Comparison of ENCODE assay signal across 9 cellular contexts in the genomic region with DNA sequence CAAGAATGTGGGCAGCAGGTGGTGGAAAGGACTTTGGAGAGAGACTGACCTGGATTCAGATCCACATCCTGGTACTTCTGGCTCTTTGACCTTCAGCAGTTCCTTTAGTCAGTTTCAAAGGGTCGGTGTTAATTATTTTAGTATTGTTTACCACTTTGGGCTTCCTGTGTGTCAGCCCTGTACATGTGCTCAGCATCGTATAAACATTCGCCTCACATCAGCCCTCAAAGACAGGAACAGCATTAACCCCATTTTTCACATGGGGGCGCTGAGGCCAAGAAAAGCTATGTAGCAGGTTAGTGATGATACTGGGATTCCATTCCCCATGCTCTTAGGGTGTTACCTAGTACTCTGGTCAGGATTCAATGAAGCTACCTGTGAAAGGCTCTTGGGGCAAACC.
DNase-seq lines count a peak whose midpoint lies in the region; ATAC-seq and TF ChIP-seq lines count a peak whose summit lies in the region.
"Had no signal": no experiment of that assay in that cellular context is flagged by ENCODE, and none has a peak within 500 bp of the region (broad histone marks: within the 10 kb centered on the region; RNA-seq: fewer than 3 reads in every experiment).

No MANE protein-coding gene starts in this region.

- no peak overlapping the region for H3K4me3 Mint-ChIP-seq in activated CD8-positive, alpha-beta memory T cell treated with anti-CD3 and anti-CD28 coated beads, Interleukin-2, amount 10 ng/mL, durations not matched to agents 7 days and 5 days
- H3K4me3 Mint-ChIP-seq in endodermal cell: no peak overlapping the region

- H3K79me2 ChIP-seq in OCI-LY7 (ENCODE audit: insufficient read depth, low read depth, low read length): no peaks in the 10 kb centered on the region

- peaks cover 20% of the 10 kb centered on the region for H3K36me3 Mint-ChIP-seq in activated CD8-positive, alpha-beta memory T cell treated with anti-CD3 and anti-CD28 coated beads, Interleukin-2, amount 10 ng/mL, durations not matched to agents 7 days and 5 days
- peaks cover 39% of the 10 kb centered on the region for H3K36me3 Mint-ChIP-seq in endodermal cell (ENCODE audit: low read depth)

- no peaks in the 10 kb centered on the region for H3K9me3 ChIP-seq in OCI-LY7 (ENCODE audit: low read length)
- H3K9me3 ChIP-seq in endodermal cell (ENCODE audit: control insufficient read depth, low read length): no peaks in the 10 kb centered on the region

- no peaks in the 10 kb centered on the region for H3K27me3 Mint-ChIP-seq in activated CD8-positive, alpha-beta memory T cell treated with anti-CD3 and anti-CD28 coated beads, Interleukin-2, amount 10 ng/mL, durations not matched to agents 7 days and 5 days
- H3K27me3 Mint-ChIP-seq in endodermal cell (ENCODE audit: insufficient read depth): no peaks in the 10 kb centered on the region

- H3K4me2 ChIP-seq in OCI-LY7 (ENCODE audit: low read length): no peak overlapping the region

- no peaks in the 10 kb centered on the region for H3K9me2 ChIP-seq in OCI-LY7 (ENCODE audit: insufficient read depth, low read length)

- whole genome bisulfite sequencing in endodermal cell (ENCODE audit: insufficient coverage in 1 of 2, insufficient read length in 1 of 2), 2 experiments: 77% methylated on average over 4 of the region's 4 CpGs; no CpG with 5 or more reads in 1 of the 2 experiments

- H3K27ac ChIP-seq in OCI-LY7 (ENCODE audit: low read depth, low read length, poor library complexity, severe bottlenecking) (no peak overlapping the region), endodermal cell (ENCODE audit: low read depth, low read length) (no peak overlapping the region)
- H3K27ac ChIP-seq: RWPE1 had no signal

- H3K27me3 ChIP-seq in endodermal cell (ENCODE audit: control insufficient read depth, insufficient read depth, low read length, poor library complexity, severe bottlenecking): no peaks in the 10 kb centered on the region

- peaks cover 73% of the 10 kb centered on the region for H3K36me3 ChIP-seq in OCI-LY7 (ENCODE audit: insufficient read depth, low read length)
- peaks cover 28% of the 10 kb centered on the region for H3K36me3 ChIP-seq in endodermal cell (ENCODE audit: control insufficient read depth, insufficient read depth, low read length)

- no peak overlapping the region for H3K27ac Mint-ChIP-seq in activated CD8-positive, alpha-beta memory T cell treated with anti-CD3 and anti-CD28 coated beads, Interleukin-2, amount 10 ng/mL, durations not matched to agents 7 days and 5 days
- H3K27ac Mint-ChIP-seq in endodermal cell: no peak overlapping the region

- CTCF ChIA-PET in activated CD8-positive, alpha-beta memory T cell treated with anti-CD3 and anti-CD28 coated beads, Interleukin-2, amount 10 ng/mL, durations not matched to agents 7 days and 5 days (lab: Charles Lee): interaction anchor here (0.8 to 1.7 kb wide), 5 partner anchors 10 to 98 kb away, joined by 3 to 8 read pairs (median 3); no protein-coding TSS in a partner anchor
- CTCF ChIA-PET in OCI-LY7 (lab: Charles Lee; ENCODE audit: unreplicated experiment): no interaction called here

- H3K4me1 Mint-ChIP-seq in activated CD8-positive, alpha-beta memory T cell treated with anti-CD3 and anti-CD28 coated beads, Interleukin-2, amount 10 ng/mL, durations not matched to agents 7 days and 5 days: peaks cover 13% of the 10 kb centered on the region
- no peaks in the 10 kb centered on the region for H3K4me1 Mint-ChIP-seq in endodermal cell

- no peak for ATAC-seq in activated CD8-positive, alpha-beta memory T cell treated with anti-CD3 and anti-CD28 coated beads, Interleukin-2, amount 10 ng/mL, durations not matched to agents 7 days and 5 days

- no peaks in the 10 kb centered on the region for H4K20me1 ChIP-seq in OCI-LY7 (ENCODE audit: insufficient read depth, low read length)

- no TSS peak for BruUV-seq in OCI-LY7 (replicated peaks; lab: Mats Ljungman, UMichigan)

- H3K4me1 ChIP-seq in OCI-LY7 (ENCODE audit: insufficient read depth, low read length, poor library complexity, severe bottlenecking): no peaks in the 10 kb centered on the region
- no peaks in the 10 kb centered on the region for H3K4me1 ChIP-seq in endodermal cell (ENCODE audit: control insufficient read depth, insufficient read depth, low read length)

- TF ChIP-seq CTCF in OCI-LY7 (conservative IDR thresholded peaks at IDR 0.05; ENCODE audit: low read length) (peak; percentile 69), endodermal cell (conservative IDR thresholded peaks at IDR 0.05) (peak; percentile 68)

- no peaks in the 10 kb centered on the region for H3K9me3 Mint-ChIP-seq in activated CD8-positive, alpha-beta memory T cell treated with anti-CD3 and anti-CD28 coated beads, Interleukin-2, amount 10 ng/mL, durations not matched to agents 7 days and 5 days (ENCODE audit: low read depth)
- no peaks in the 10 kb centered on the region for H3K9me3 Mint-ChIP-seq in endodermal cell

- no peak overlapping the region for H3K4me3 ChIP-seq in OCI-LY7 (ENCODE audit: low read depth, low read length, poor library complexity, severe bottlenecking)
- H3K4me3 ChIP-seq in endodermal cell (ENCODE audit: low read length): no peak overlapping the region

- no peak overlapping the region for H2AFZ ChIP-seq in OCI-LY7 (ENCODE audit: low read length)

- no peak overlapping the region for H3K9ac ChIP-seq in endodermal cell (ENCODE audit: extremely low read depth, low read length, poor library complexity, severe bottlenecking)

- POLR2A ChIA-PET in OCI-LY7 (lab: Charles Lee): no interaction called here

- DNase-seq in activated CD8-positive, alpha-beta memory T cell treated with anti-CD3 and anti-CD28 coated beads, Interleukin-2, amount 10 ng/mL, durations not matched to agents 7 days and 5 days: peak; percentile 42
- no peak for DNase-seq in activated CD8-positive, alpha-beta memory T cell treated with anti-CD3 and anti-CD28 coated beads, Interleukin-2, amount 50 U/mL, for 4 hours
- DNase-seq in OCI-LY7 (ENCODE audit: low spot score): peak; percentile 27
- peak; percentile 74 for DNase-seq in endodermal cell
- DNase-seq in renal cortical epithelial cell (ENCODE audit: low read depth): peak; percentile 5
- no peak for DNase-seq in amygdala (lab: John Stamatoyannopoulos, UW)
- no peak for DNase-seq in COLO829 (ENCODE audit: low spot score)
- DNase-seq in NOMO-1 (lab: John Stamatoyannopoulos, UW; ENCODE audit: unreplicated experiment in 2 of 2): no peak

- intact Hi-C loops in OCI-LY7 (cut with micrococcal nuclease; ENCODE audit: unreplicated experiment): loop anchor here (1.0 to 2.0 kb wide), 2 partner anchors 75 to 98 kb away; no protein-coding TSS in a partner anchor

Comparison
In these comparisons a context has a peak if more than half of its experiments do, and no peak if none do; other contexts are left out.
1. DNase-seq: peak in activated CD8-positive, alpha-beta memory T cell treated with anti-CD3 and anti-CD28 coated beads, Interleukin-2, amount 10 ng/mL, durations not matched to agents 7 days and 5 days (single experiment), OCI-LY7 (single experiment), endodermal cell (single experiment) and renal cortical epithelial cell (single experiment); none in activated CD8-positive, alpha-beta memory T cell treated with anti-CD3 and anti-CD28 coated beads, Interleukin-2, amount 50 U/mL, for 4 hours (single experiment), amygdala (0 of 56), COLO829 (single experiment) and NOMO-1 (0 of 2).